In genomic region chr14:96297000-96297399, GRCh38 we compare ENCODE assay signal across 9 cellular contexts. TPM values are rescaled to one million over a fixed set of nuclear protein-coding genes. Genes with fewer than 3 reads are reported as not detected.
DNase-seq lines count a peak whose midpoint lies in the region; ATAC-seq and TF ChIP-seq lines count a peak whose summit lies in the region.
"Had no signal": no experiment of that assay in that cellular context is flagged by ENCODE, and none has a peak within 500 bp of the region (broad histone marks: within the 10 kb centered on the region; RNA-seq: fewer than 3 reads in every experiment).

No MANE protein-coding gene starts in this region.

- H3K27me3 ChIP-seq in DOHH2 (ENCODE audit: control insufficient read depth, low read length), result no peaks in the 10 kb centered on the region

- H3K79me2 ChIP-seq in DOHH2 (ENCODE audit: control insufficient read depth, low read length), result no peaks in the 10 kb centered on the region

- H3K4me1 Mint-ChIP-seq in brain, result no peaks in the 10 kb centered on the region
- H3K4me1 Mint-ChIP-seq in nephron, result no peaks in the 10 kb centered on the region

- TF ChIP-seq CTCF in DOHH2 (IDR thresholded peaks at IDR 0.05; ENCODE audit: low read depth, low read length, poor library complexity, severe bottlenecking) (peak; percentile 17), brain (conservative IDR thresholded peaks at IDR 0.05) (peak; percentile 65 to 75), nephron (IDR thresholded peaks at IDR 0.05; ENCODE audit: unreplicated experiment in 3 of 3) (peak; percentile 59 to 61 (median 60))

- no peaks in the 10 kb centered on the region for H3K4me1 ChIP-seq in DOHH2 (ENCODE audit: control insufficient read depth, low read length)

- no peaks in the 10 kb centered on the region for H3K9me3 ChIP-seq in DOHH2 (ENCODE audit: control insufficient read depth, insufficient read depth, low read length)

- no peaks in the 10 kb centered on the region for H3K9me3 Mint-ChIP-seq in brain
- H3K9me3 Mint-ChIP-seq in nephron, result no peaks in the 10 kb centered on the region
- H3K9me3 Mint-ChIP-seq: activated naive CD4-positive, alpha-beta T cell treated with anti-CD3 and anti-CD28 coated beads, Interleukin-2, amount 50 U/mL, for 72 hours had no signal

- H3K36me3 ChIP-seq in DOHH2 (ENCODE audit: control insufficient read depth, low read length), result peaks cover 8% of the 10 kb centered on the region; the same call in 1 of the 2 replicates

- no peak overlapping the region for H3K4me3 ChIP-seq in DOHH2 (ENCODE audit: low read length)

- H3K27ac ChIP-seq in DOHH2 (ENCODE audit: low read depth, low read length), result no peak overlapping the region

- peak; percentile 25 for DNase-seq in M059J (ENCODE audit: low read depth)
- DNase-seq in Ammon's horn (ENCODE audit: low spot score), result no peak

- no peaks in the 10 kb centered on the region for H3F3A ChIP-seq in DOHH2 (ENCODE audit: control insufficient read depth, insufficient read depth)

- H3K27ac Mint-ChIP-seq in brain, result no peak overlapping the region
- H3K27ac Mint-ChIP-seq in nephron, result no peak overlapping the region
- H3K27ac Mint-ChIP-seq: activated naive CD4-positive, alpha-beta T cell treated with anti-CD3 and anti-CD28 coated beads, Interleukin-2, amount 50 U/mL, for 72 hours had no signal

- no peak overlapping the region for H3K4me2 ChIP-seq in DOHH2 (ENCODE audit: low read length)

- H3K36me3 Mint-ChIP-seq in brain (peaks cover 10% of the 10 kb centered on the region), nephron (ENCODE audit: low read depth) (peaks cover 27% of the 10 kb centered on the region)
- H3K36me3 Mint-ChIP-seq: activated naive CD4-positive, alpha-beta T cell treated with anti-CD3 and anti-CD28 coated beads, Interleukin-2, amount 50 U/mL, for 72 hours had no signal

- H3K9me2 ChIP-seq in DOHH2 (replicated peaks; ENCODE audit: control insufficient read depth, low read length), result no peaks in the 10 kb centered on the region

- ATAC-seq in HG03469 (IDR thresholded peaks at IDR 0.05; ENCODE audit: unreplicated experiment) (no peak), HG03039 (IDR thresholded peaks at IDR 0.05; ENCODE audit: unreplicated experiment) (no peak), HG03175 (IDR thresholded peaks at IDR 0.05; ENCODE audit: unreplicated experiment) (no peak)
- ATAC-seq: activated naive CD4-positive, alpha-beta T cell treated with anti-CD3 and anti-CD28 coated beads, Interleukin-2, amount 50 U/mL, for 72 hours had no signal

- no peak overlapping the region for H3K4me3 Mint-ChIP-seq in brain
- no peak overlapping the region for H3K4me3 Mint-ChIP-seq in nephron

- H4K20me1 ChIP-seq in DOHH2 (ENCODE audit: control insufficient read depth, insufficient read depth, low read depth, low read length), result no peaks in the 10 kb centered on the region

- H3K27me3 Mint-ChIP-seq in brain, result peaks cover 4% of the 10 kb centered on the region
- H3K27me3 Mint-ChIP-seq in nephron (ENCODE audit: low read depth), result no peaks in the 10 kb centered on the region

RNA-seq across cellular contexts. Expression of gene BDKRB1, which starts 41.0 kb away (rescaled TPM):
- total RNA-seq in M059J (2014; rRNA removed; shearing (Covaris generic)), result 0.10 and 1.7 TPM in 2 replicates
- polyA plus RNA-seq in brain (ENCODE audit: insufficient read depth, low read depth, low replicate concordance), result not detected
- total RNA-seq: activated naive CD4-positive, alpha-beta T cell treated with anti-CD3 and anti-CD28 coated beads, Interleukin-2, amount 50 U/mL, for 72 hours had no signal

Comparison
In these comparisons a context has a peak if more than half of its experiments do, and no peak if none do; other contexts are left out.
1. CTCF ChIP-seq: peak in every context shown above with its lines; median percentile 70 in brain; 60 in nephron; 17 in DOHH2.